8 cellular contexts compared by ENCODE assay signal in genomic region chr22:31106651-31107205, GRCh38. TPM values are rescaled to one million over a fixed set of nuclear protein-coding genes. Genes with fewer than 3 reads are reported as not detected.
DNase-seq lines count a peak whose midpoint lies in the region; ATAC-seq and TF ChIP-seq lines count a peak whose summit lies in the region.

No MANE protein-coding gene starts in this region.

- H3K4me1 ChIP-seq in DND-41 (ENCODE audit: insufficient read depth, low read length) (peaks cover 16% of the 10 kb centered on the region), parathyroid adenoma (peaks cover 6% of the 10 kb centered on the region)

- peaks cover 0 to 3% of the 10 kb centered on the region in 2 donors for H3K27me3 Mint-ChIP-seq in T-cell

- TF ChIP-seq CTCF in DND-41 (IDR thresholded peaks at IDR 0.05; ENCODE audit: borderline replicate concordance, extremely low read depth, low read length, poor library complexity, severe bottlenecking) (no peak), fibroblast of villous mesenchyme (IDR thresholded peaks at IDR 0.05; ENCODE audit: insufficient read depth, low read depth, low read length) (no peak), parathyroid adenoma (IDR thresholded peaks at IDR 0.05) (no peak)

- H3K9me3 ChIP-seq in DND-41 (ENCODE audit: insufficient read depth, low read length, severe bottlenecking) (no peaks in the 10 kb centered on the region), parathyroid adenoma (ENCODE audit: control insufficient read depth, low read length) (no peaks in the 10 kb centered on the region)

- peaks cover 22 to 28% (median 26%) of the 10 kb centered on the region in 3 donors for H3K4me1 Mint-ChIP-seq in T-cell

- no peak for TF ChIP-seq POLR2A in GM18505 (IDR thresholded peaks at IDR 0.05; ENCODE audit: borderline replicate concordance, extremely low read depth, insufficient read depth, insufficient read length)

- H3K27me3 ChIP-seq in DND-41 (ENCODE audit: insufficient read depth, low read length, poor library complexity) (no peaks in the 10 kb centered on the region), parathyroid adenoma (ENCODE audit: control insufficient read depth, insufficient read depth, low read length) (no peaks in the 10 kb centered on the region)

- peak overlapping the region in 1 of 2 experiments; percentile 35; a peak in 1 of 4 replicates for H3K4me3 ChIP-seq in DND-41 (ENCODE audit: low read depth in 1 of 2, low read length in 2 of 2)
- peak overlapping the region; percentile 94 for H3K4me3 ChIP-seq in fibroblast of villous mesenchyme (ENCODE audit: low read depth, low read length)
- H3K4me3 ChIP-seq in parathyroid adenoma (ENCODE audit: low read depth, low read length) = peak overlapping the region; percentile 99

- H3K4me2 ChIP-seq in DND-41 (ENCODE audit: insufficient read depth, low read length) (peak overlapping the region; percentile 85), parathyroid adenoma (ENCODE audit: low read length) (peak overlapping the region; percentile 90)

- CTCF ChIA-PET in T-cell (lab: Charles Lee) = interaction anchor here (0.5 to 1.9 kb wide), 6 partner anchors 22 to 724 kb away, joined by 3 to 7 read pairs (median 6); partner anchors contain the start of gene RNF185 (in 1 of the 2)

- H4K20me1 ChIP-seq in DND-41 (ENCODE audit: insufficient read depth, low read length) = no peaks in the 10 kb centered on the region; the same call in 1 of the 2 replicates

- H3K79me2 ChIP-seq in DND-41 (ENCODE audit: insufficient read depth, low read length) = no peaks in the 10 kb centered on the region
- H3K79me2 ChIP-seq in parathyroid adenoma = peaks cover 2% of the 10 kb centered on the region

- H2AFZ ChIP-seq in DND-41 (ENCODE audit: low read depth, low read length) (no peak overlapping the region), parathyroid adenoma (peak overlapping the region; percentile 73)

- H3K36me3 ChIP-seq in DND-41 (ENCODE audit: insufficient read depth, low read length) (no peaks in the 10 kb centered on the region), parathyroid adenoma (ENCODE audit: control insufficient read depth, insufficient read depth, low read length) (no peaks in the 10 kb centered on the region)

- no peak overlapping the region for H3K9ac ChIP-seq in DND-41 (ENCODE audit: low read depth, low read length)
- H3K9ac ChIP-seq in parathyroid adenoma = peak overlapping the region; percentile 97

- peak overlapping the region; percentile 78 to 93 for H3K27ac Mint-ChIP-seq in T-cell

- ATAC-seq in DND-41 (ENCODE audit: insufficient read depth, low read depth) = no peak
- no peak for ATAC-seq in T-cell (replicated peaks in 1 of 4)
- no peak for ATAC-seq in GM18505 (IDR thresholded peaks at IDR 0.05; ENCODE audit: unreplicated experiment)
- ATAC-seq in GM21529 (IDR thresholded peaks at IDR 0.05; ENCODE audit: unreplicated experiment) = no peak

- H3K9me3 Mint-ChIP-seq in T-cell = no peaks in the 10 kb centered on the region

- H3K27ac ChIP-seq in DND-41 (ENCODE audit: low read length) (no peak overlapping the region), parathyroid adenoma (peak overlapping the region; percentile 95)

- H3K36me3 Mint-ChIP-seq in T-cell = no peaks in the 10 kb centered on the region

- no peak for DNase-seq in DND-41
- DNase-seq in T-cell = no peak
- peak; percentile 77 for DNase-seq in fibroblast of villous mesenchyme (ENCODE audit: low read depth)
- no peak for DNase-seq in stimulated activated CD4-positive, alpha-beta T cell treated with anti-CD3 and anti-CD28 coated beads, Interleukin-4, amount 100 ng/mL, for 1 hour
- DNase-seq in stimulated activated naive CD4-positive, alpha-beta T cell treated with Interleukin-2 at 50 U/mL for 16 hours (lab: John Stamatoyannopoulos, UW) = no peak

- H3K4me3 Mint-ChIP-seq in T-cell = peak overlapping the region; percentile 88 to 98 (median 96)

- POLR2A ChIA-PET in T-cell (lab: Charles Lee) = no interaction called here

RNA-seq across cellular contexts. Expression of gene SELENOM, which starts 0.6 kb away (rescaled TPM):
- total RNA-seq in T-cell (10 to 100 TPM; 46.4 to 67.8 (median 53.7) TPM), fibroblast of villous mesenchyme (152 and 155 TPM in 2 replicates)

RNA-seq across cellular contexts. Expression of gene INPP5J, which starts 16.0 kb away (rescaled TPM):
- total RNA-seq in T-cell (1 to 10 TPM in 1 of 5 donors, under 1 TPM in 4; 0.23 to 1.1 (median 0.35) TPM), fibroblast of villous mesenchyme (0.43 and 0.97 TPM in 2 replicates)

RNA-seq across cellular contexts. Expression of gene SMTN, which starts 25.6 kb away (rescaled TPM):
- 10 to 100 TPM in 1 of 5 donors, 1 to 10 TPM in 4; 2.6 to 10.1 (median 3.8) TPM for total RNA-seq in T-cell
- 75.7 and 94.1 TPM in 2 replicates for total RNA-seq in fibroblast of villous mesenchyme

RNA-seq across cellular contexts. Expression of gene PLA2G3, which starts 33.6 kb away (rescaled TPM):
- not detected for total RNA-seq in T-cell
- 0.32 and 0.43 TPM in 2 replicates for total RNA-seq in fibroblast of villous mesenchyme

RNA-seq across cellular contexts. Expression of gene RNF185, which starts 53.3 kb away (rescaled TPM):
- total RNA-seq in T-cell (10 to 100 TPM; 12.2 to 29.8 (median 25.9) TPM), fibroblast of villous mesenchyme (34.5 and 35.0 TPM in 2 replicates)
